8 cellular contexts compared by ENCODE assay signal in genomic region chr1:109618614-109619404, GRCh38. TPM values are rescaled to one million over a fixed set of nuclear protein-coding genes. Genes with fewer than 3 reads are reported as not detected.
A peak's percentile ranks its signal among the peaks of the same experiment; 100 is the strongest.
DNase-seq lines count a peak whose midpoint lies in the region; ATAC-seq, FAIRE-seq and TF ChIP-seq lines count a peak whose summit lies in the region.

No MANE protein-coding gene starts in this region.

- FAIRE-seq in GM12891 (lab: Jason Lieb, UNC), result no peak

- BruUV-seq in OCI-LY7 (replicated peaks; lab: Mats Ljungman, UMichigan), result TSS peak; percentile 98

- H3K27ac ChIP-seq in OCI-LY7 (ENCODE audit: low read depth, low read length, poor library complexity, severe bottlenecking) (peak overlapping the region; percentile 45), parathyroid adenoma (peak overlapping the region; percentile 32)

- H3K4me3 ChIP-seq in OCI-LY7 (ENCODE audit: low read depth, low read length, poor library complexity, severe bottlenecking) (peak overlapping the region; percentile 92), epithelial cell of esophagus (ENCODE audit: low read length) (peak overlapping the region; percentile 86), parathyroid adenoma (ENCODE audit: low read depth, low read length) (peak overlapping the region; percentile 89)

- H3K4me1 ChIP-seq in ES-I3 (ENCODE audit: insufficient read depth, low read length), result peaks cover 21% of the 10 kb centered on the region
- peaks cover 50% of the 10 kb centered on the region for H3K4me1 ChIP-seq in OCI-LY7 (ENCODE audit: insufficient read depth, low read length, poor library complexity, severe bottlenecking)
- no peaks in the 10 kb centered on the region for H3K4me1 ChIP-seq in parathyroid adenoma

- no peak for ATAC-seq in GM18873 (IDR thresholded peaks at IDR 0.05; ENCODE audit: low FRiP score, unreplicated experiment)
- ATAC-seq in GM19455 (IDR thresholded peaks at IDR 0.05; ENCODE audit: unreplicated experiment), result no peak
- ATAC-seq in GM18870 (IDR thresholded peaks at IDR 0.05; ENCODE audit: unreplicated experiment), result no peak

- H3K9me3 ChIP-seq in ES-I3 (ENCODE audit: control insufficient read depth, insufficient read depth, low read length), result no peaks in the 10 kb centered on the region
- H3K9me3 ChIP-seq in OCI-LY7 (ENCODE audit: low read length), result no peaks in the 10 kb centered on the region
- H3K9me3 ChIP-seq in parathyroid adenoma (ENCODE audit: control insufficient read depth, low read length), result no peaks in the 10 kb centered on the region

- intact Hi-C loops in OCI-LY7 (cut with micrococcal nuclease; ENCODE audit: unreplicated experiment), result no loop called here

- peak overlapping the region; percentile 73; the same call in 1 of the 2 replicates for H3K9ac ChIP-seq in ES-I3 (ENCODE audit: low read depth, low read length)
- no peak overlapping the region for H3K9ac ChIP-seq in parathyroid adenoma

- peak overlapping the region; percentile 97 for H3K4me2 ChIP-seq in OCI-LY7 (ENCODE audit: low read length)
- H3K4me2 ChIP-seq in parathyroid adenoma (ENCODE audit: low read length), result peak overlapping the region; percentile 100

- POLR2A ChIA-PET in OCI-LY7 (lab: Charles Lee), result interaction anchor here (0.5 to 2.3 kb wide), 6 partner anchors 14 to 614 kb away, joined by 3 to 14 read pairs (median 4); partner anchors contain the start of gene GNAI3

- 0 out of 2 replicates have a peak, but pooled peaks cover 5% of the 10 kb centered on the region for H4K20me1 ChIP-seq in OCI-LY7 (ENCODE audit: insufficient read depth, low read length)

- no peaks in the 10 kb centered on the region for H3K9me2 ChIP-seq in OCI-LY7 (ENCODE audit: insufficient read depth, low read length)

- CTCF ChIA-PET in OCI-LY7 (lab: Charles Lee; ENCODE audit: unreplicated experiment), result interaction anchor here (1.1 kb wide), 1 partner anchor 22 kb away, joined by 3 read pairs; no protein-coding TSS in a partner anchor

- no peak for DNase-seq in OCI-LY7 (ENCODE audit: low spot score)
- DNase-seq in epithelial cell of esophagus (ENCODE audit: low read depth), result no peak
- no peak for DNase-seq in GM12891 (ENCODE audit: insufficient read length, low spot score)

- H2AFZ ChIP-seq in OCI-LY7 (ENCODE audit: low read length), result peak overlapping the region; percentile 60
- H2AFZ ChIP-seq in parathyroid adenoma, result peak overlapping the region; percentile 83

- H3K36me3 ChIP-seq in ES-I3 (ENCODE audit: insufficient read depth, low read length) (no peaks in the 10 kb centered on the region), OCI-LY7 (ENCODE audit: insufficient read depth, low read length) (no peaks in the 10 kb centered on the region), parathyroid adenoma (ENCODE audit: control insufficient read depth, insufficient read depth, low read length) (no peaks in the 10 kb centered on the region)

- H3K79me2 ChIP-seq in OCI-LY7 (ENCODE audit: insufficient read depth, low read depth, low read length), result peaks cover 35% of the 10 kb centered on the region
- H3K79me2 ChIP-seq in parathyroid adenoma, result no peaks in the 10 kb centered on the region

- H3K27me3 ChIP-seq in parathyroid adenoma (ENCODE audit: control insufficient read depth, insufficient read depth, low read length), result no peaks in the 10 kb centered on the region

- TF ChIP-seq POLR2A in GM12891 (IDR thresholded peaks at IDR 0.05; ENCODE audit: low read depth, low read length), result no peak

- no peak for TF ChIP-seq CTCF in OCI-LY7 (conservative IDR thresholded peaks at IDR 0.05; ENCODE audit: low read length)
- no peak for TF ChIP-seq CTCF in epithelial cell of esophagus (IDR thresholded peaks at IDR 0.05; ENCODE audit: insufficient read depth, low read depth, low read length, missing control alignments)
- no peak for TF ChIP-seq CTCF in parathyroid adenoma (IDR thresholded peaks at IDR 0.05)

TF ChIP-seq in GM12891, 5 proteins besides CTCF, POLR2A, EP300 and RAD21:
- TF ChIP-seq TAF1 (IDR thresholded peaks at IDR 0.05; ENCODE audit: low read depth, low read length) (no peak), SPI1 (IDR thresholded peaks at IDR 0.05; ENCODE audit: low read depth, low read length) (no peak), POLR2AphosphoS5 (IDR thresholded peaks at IDR 0.05; ENCODE audit: low read depth, low read length) (no peak), PAX5 (IDR thresholded peaks at IDR 0.05; ENCODE audit: insufficient read depth, low read length, severe bottlenecking) (no peak), POU2F2 (IDR thresholded peaks at IDR 0.05; ENCODE audit: low read depth, low read length) (no peak)

RNA-seq across cellular contexts. Expression of gene GNAT2, which starts 0.6 kb away (rescaled TPM):
- not detected in 2 replicates for total RNA-seq in OCI-LY7 (2014; rRNA removed; shearing (Covaris generic))
- 1.3 and 2.0 TPM in 2 replicates for total RNA-seq in OCI-LY7 (2022)
- polyA plus RNA-seq in GM12891 (2012; ENCODE audit: low read depth, missing spikeins), result 0.27 TPM

RNA-seq across cellular contexts. Expression of gene AMPD2, which starts 0.8 kb away (rescaled TPM):
- 51.8 and 62.7 TPM in 2 replicates for total RNA-seq in OCI-LY7 (2014; rRNA removed; shearing (Covaris generic))
- total RNA-seq in OCI-LY7 (2022), result 56.8 and 66.2 TPM in 2 replicates
- polyA plus RNA-seq in GM12891 (2012; ENCODE audit: low read depth, missing spikeins), result 52.7 TPM

RNA-seq across cellular contexts. Expression of gene GSTM4, which starts 37.1 kb away (rescaled TPM):
- total RNA-seq in OCI-LY7 (2014; rRNA removed; shearing (Covaris generic)), result 3.4 and 6.0 TPM in 2 replicates
- 6.8 and 8.0 TPM in 2 replicates for total RNA-seq in OCI-LY7 (2022)
- 13.9 TPM for polyA plus RNA-seq in GM12891 (2012; ENCODE audit: low read depth, missing spikeins)

RNA-seq across cellular contexts. Expression of gene GSTM2, which starts 49.0 kb away (rescaled TPM):
- 0.38 and 1.4 TPM in 2 replicates for total RNA-seq in OCI-LY7 (2014; rRNA removed; shearing (Covaris generic))
- total RNA-seq in OCI-LY7 (2022), result 0.76 and 0.89 TPM in 2 replicates
- polyA plus RNA-seq in GM12891 (2012; ENCODE audit: low read depth, missing spikeins), result 94.6 TPM
